8 cellular contexts compared by ENCODE assay signal in genomic region chr14:20455355-20456300, GRCh38. TPM values are rescaled to one million over a fixed set of nuclear protein-coding genes. Genes with fewer than 3 reads are reported as not detected.
DNase-seq lines count a peak whose midpoint lies in the region; ATAC-seq and TF ChIP-seq lines count a peak whose summit lies in the region.

No MANE protein-coding gene starts in this region.

- peak; percentile 76 for ATAC-seq in stimulated activated memory B cell treated with anti-CD40 and anti-IgM and Interleukin-4, amounts not matched to agents 10 μg/mL and 1 μg/mL and 100 μg/mL, for 72 hours

- H3K36me3 ChIP-seq in ES-I3 (ENCODE audit: insufficient read depth, low read length), result peaks cover 31% of the 10 kb centered on the region
- no peaks in the 10 kb centered on the region for H3K36me3 ChIP-seq in hepatocyte (replicated peaks; ENCODE audit: insufficient read depth, low read depth)

- no peaks in the 10 kb centered on the region for H3K27me3 Mint-ChIP-seq in stimulated activated memory B cell treated with anti-CD40 and anti-IgM and Interleukin-4, amounts not matched to agents 10 μg/mL and 1 μg/mL and 100 μg/mL, for 72 hours

- H3K4me1 ChIP-seq in ES-I3 (ENCODE audit: insufficient read depth, low read length) (peaks cover 4% of the 10 kb centered on the region; the same call in 1 of the 2 replicates), hepatocyte (ENCODE audit: insufficient read depth) (peaks cover 26% of the 10 kb centered on the region)

- no peaks in the 10 kb centered on the region for H3K9me2 ChIP-seq in hepatocyte (replicated peaks; ENCODE audit: insufficient read depth)

- peak overlapping the region; percentile 92 for H3K4me2 ChIP-seq in hepatocyte

- peaks cover 63% of the 10 kb centered on the region for H3K79me2 ChIP-seq in hepatocyte

- TF ChIP-seq CTCF in HFF-Myc (IDR thresholded peaks at IDR 0.05; ENCODE audit: low read depth, low read length, missing control alignments), result no peak
- TF ChIP-seq CTCF in NB4 (IDR thresholded peaks at IDR 0.05; ENCODE audit: low read depth, low read length), result no peak
- no peak for TF ChIP-seq CTCF in hepatocyte (IDR thresholded peaks at IDR 0.05; ENCODE audit: poor library complexity)

- no peak overlapping the region for H3K27ac Mint-ChIP-seq in stimulated activated memory B cell treated with anti-CD40 and anti-IgM and Interleukin-4, amounts not matched to agents 10 μg/mL and 1 μg/mL and 100 μg/mL, for 72 hours

- H2AFZ ChIP-seq in hepatocyte, result peak overlapping the region; percentile 72

- H4K20me1 ChIP-seq in hepatocyte (ENCODE audit: insufficient read depth, poor library complexity, severe bottlenecking), result peaks cover 4% of the 10 kb centered on the region

- peak overlapping the region; percentile 96 for H3K27ac ChIP-seq in hepatocyte

- H3K4me3 ChIP-seq in HFF-Myc (replicated peaks; ENCODE audit: low read depth, low read length) (peak overlapping the region; percentile 92), NB4 (ENCODE audit: low read depth, low read length) (peak overlapping the region; percentile 87), hepatocyte (peak overlapping the region; percentile 60)

- H3K9me3 ChIP-seq in ES-I3 (ENCODE audit: control insufficient read depth, insufficient read depth, low read length), result no peaks in the 10 kb centered on the region
- no peaks in the 10 kb centered on the region for H3K9me3 ChIP-seq in hepatocyte (ENCODE audit: low read depth)

- peak; percentile 5 for TF ChIP-seq POLR2A in NB4 (IDR thresholded peaks at IDR 0.05; ENCODE audit: extremely low read depth, insufficient read length)

- peak overlapping the region; percentile 89 for H3K9ac ChIP-seq in ES-I3 (ENCODE audit: low read depth, low read length)

- peaks cover 31% of the 10 kb centered on the region for H3K4me1 Mint-ChIP-seq in stimulated activated memory B cell treated with anti-CD40 and anti-IgM and Interleukin-4, amounts not matched to agents 10 μg/mL and 1 μg/mL and 100 μg/mL, for 72 hours

- 1% methylated on average over 39 of the region's 39 CpGs for WGBS in hepatocyte (ENCODE audit: low lambda C conversion rate, missing lambda C conversion rate)

- H3K4me3 Mint-ChIP-seq in stimulated activated memory B cell treated with anti-CD40 and anti-IgM and Interleukin-4, amounts not matched to agents 10 μg/mL and 1 μg/mL and 100 μg/mL, for 72 hours, result no peak overlapping the region

- peaks cover 28% of the 10 kb centered on the region for H3K36me3 Mint-ChIP-seq in stimulated activated memory B cell treated with anti-CD40 and anti-IgM and Interleukin-4, amounts not matched to agents 10 μg/mL and 1 μg/mL and 100 μg/mL, for 72 hours

- H3K27me3 ChIP-seq in hepatocyte, result no peaks in the 10 kb centered on the region

- DNase-seq in A172 (ENCODE audit: low spot score) (peak; percentile 69), HFF-Myc (ENCODE audit: extremely low read depth, low read depth) (no peak), NB4 (ENCODE audit: low read depth) (peak; percentile 90), hepatocyte (ENCODE audit: low spot score) (peak; percentile 89), pons (ENCODE audit: low spot score) (no peak)
- DNase-seq in activated naive CD8-positive, alpha-beta T cell treated with anti-CD3 and anti-CD28 coated beads, Interleukin-2, amount 50 U/mL, for 16 hours (ENCODE audit: low read depth, low spot score), result peak; percentile 59

- no peaks in the 10 kb centered on the region for H3K9me3 Mint-ChIP-seq in stimulated activated memory B cell treated with anti-CD40 and anti-IgM and Interleukin-4, amounts not matched to agents 10 μg/mL and 1 μg/mL and 100 μg/mL, for 72 hours

RNA-seq across cellular contexts. Expression of gene APEX1, which starts 0.6 kb away (rescaled TPM):
- 96.7 and 99.1 TPM in 2 replicates for total RNA-seq in A172 (2014; rRNA removed; shearing (Covaris generic))
- 56.5 and 84.2 TPM in 2 replicates for total RNA-seq in hepatocyte
- 147 and 148 TPM in 2 replicates for polyA plus RNA-seq in hepatocyte

RNA-seq across cellular contexts. Expression of gene OSGEP, which starts 1.0 kb away (rescaled TPM):
- 33.2 and 54.4 TPM in 2 replicates for total RNA-seq in A172 (2014; rRNA removed; shearing (Covaris generic))
- 51.6 and 60.1 TPM in 2 replicates for total RNA-seq in hepatocyte
- polyA plus RNA-seq in hepatocyte, result 36.2 and 41.3 TPM in 2 replicates

RNA-seq across cellular contexts. Expression of gene PIP4P1, which starts 5.6 kb away (rescaled TPM):
- total RNA-seq in A172 (2014; rRNA removed; shearing (Covaris generic)), result 13.5 and 18.7 TPM in 2 replicates
- total RNA-seq in hepatocyte, result 40.1 and 48.2 TPM in 2 replicates
- 85.0 and 85.9 TPM in 2 replicates for polyA plus RNA-seq in hepatocyte

RNA-seq across cellular contexts. Expression of gene PNP, which starts 13.6 kb away (rescaled TPM):
- total RNA-seq in A172 (2014; rRNA removed; shearing (Covaris generic)), result 41.8 and 43.5 TPM in 2 replicates
- total RNA-seq in hepatocyte, result 69.2 and 81.2 TPM in 2 replicates
- polyA plus RNA-seq in hepatocyte, result 51.0 and 60.4 TPM in 2 replicates

RNA-seq across cellular contexts. Expression of gene KLHL33, which starts 19.7 kb away (rescaled TPM):
- not detected in 2 replicates for total RNA-seq in A172 (2014; rRNA removed; shearing (Covaris generic))
- not detected in 2 replicates for total RNA-seq in hepatocyte
- polyA plus RNA-seq in hepatocyte, result 0.05 and 0.19 TPM in 2 replicates

Comparison
In these comparisons a context has a peak if more than half of its experiments do, and no peak if none do; other contexts are left out.
1. DNase-seq: peak in A172 (single experiment), NB4 (single experiment), activated naive CD8-positive, alpha-beta T cell treated with anti-CD3 and anti-CD28 coated beads, Interleukin-2, amount 50 U/mL, for 16 hours (single experiment) and hepatocyte (single experiment); none in HFF-Myc (single experiment) and pons (single experiment).
2. Peak in every context shown above with its lines, with median percentiles within 50 percentile points of each other: H3K4me3 ChIP-seq.